Comparison of ENCODE assay signal across 31 cellular contexts in genomic region chr11:92939305-92939704, GRCh38. TPM values are rescaled to one million over a fixed set of nuclear protein-coding genes. Genes with fewer than 3 reads are reported as not detected.
"Had no signal": no experiment of that assay in that cellular context is flagged by ENCODE, and none has a peak within 500 bp of the region (broad histone marks: within the 10 kb centered on the region; RNA-seq: fewer than 3 reads in every experiment).

No MANE protein-coding gene starts in this region.

- H3K9me3 Mint-ChIP-seq: T-cell had no signal

- H3K27me3 ChIP-seq: MG63, Peyer's patch, SJSA1 had no signal

- H3K27ac ChIP-seq: Peyer's patch, SJSA1 had no signal

- H3K9me3 ChIP-seq: Peyer's patch, SJSA1, SK-N-SH had no signal

- H3K4me3 ChIP-seq: MG63, Peyer's patch, SJSA1 had no signal

- DNase-seq: Kasumi-1, MG63, MV-4-11, NCI-H1092, NCI-H1105, NCI-H1417 treated with DMSO at 0.1 percent for 48 hours, NCI-H1436 treated with DMSO at 0.1 percent for 48 hours, NCI-H1694 treated with DMSO at 0.1 percent for 48 hours, NCI-H187 treated with DMSO at 0.1 percent for 48 hours, NCI-H2029, NCI-H2081 treated with DMSO at 0.1 percent for 48 hours, NCI-H2107, NCI-H2171, NCI-H226, NCI-H446 treated with DMSO at 0.1 percent for 48 hours, NCI-H510A, NCI-H524, NCI-H526, NCI-H69, NCI-H748 treated with DMSO at 0.1 percent for 48 hours, NCI-H82, Peyer's patch, Right ventricle myocardium superior, RPMI8226, SHP77 treated with DMSO at 0.1 percent for 48 hours, SK-N-SH, T-cell had no signal

- H3K36me3 ChIP-seq: MG63, Peyer's patch, SJSA1 had no signal

- H3K36me3 Mint-ChIP-seq: T-cell had no signal

- H3K4me1 Mint-ChIP-seq: T-cell had no signal

- H3K4me2 ChIP-seq: SK-N-SH had no signal

- H3K27ac Mint-ChIP-seq: T-cell had no signal

- ATAC-seq: T-cell had no signal

- H3K4me3 Mint-ChIP-seq: T-cell had no signal

- H3K9ac ChIP-seq: SK-N-SH had no signal

- H3K4me1 ChIP-seq: Peyer's patch, SJSA1 had no signal

RNA-seq across cellular contexts. Expression of gene MTNR1B, which starts 30.1 kb away (rescaled TPM):
- total RNA-seq: M059J; OCI-LY7; Peyer's patch; Right ventricle myocardium superior; SJSA1; T-cell; T-helper 1 cell treated with Interleukin-12 subunit alpha and Interleukin-12 subunit beta and Interleukin-4 antibody, amounts not matched to agents 30 ng/mL and 1 ng/mL, for 36 hours had no signal
